In the genomic region with DNA sequence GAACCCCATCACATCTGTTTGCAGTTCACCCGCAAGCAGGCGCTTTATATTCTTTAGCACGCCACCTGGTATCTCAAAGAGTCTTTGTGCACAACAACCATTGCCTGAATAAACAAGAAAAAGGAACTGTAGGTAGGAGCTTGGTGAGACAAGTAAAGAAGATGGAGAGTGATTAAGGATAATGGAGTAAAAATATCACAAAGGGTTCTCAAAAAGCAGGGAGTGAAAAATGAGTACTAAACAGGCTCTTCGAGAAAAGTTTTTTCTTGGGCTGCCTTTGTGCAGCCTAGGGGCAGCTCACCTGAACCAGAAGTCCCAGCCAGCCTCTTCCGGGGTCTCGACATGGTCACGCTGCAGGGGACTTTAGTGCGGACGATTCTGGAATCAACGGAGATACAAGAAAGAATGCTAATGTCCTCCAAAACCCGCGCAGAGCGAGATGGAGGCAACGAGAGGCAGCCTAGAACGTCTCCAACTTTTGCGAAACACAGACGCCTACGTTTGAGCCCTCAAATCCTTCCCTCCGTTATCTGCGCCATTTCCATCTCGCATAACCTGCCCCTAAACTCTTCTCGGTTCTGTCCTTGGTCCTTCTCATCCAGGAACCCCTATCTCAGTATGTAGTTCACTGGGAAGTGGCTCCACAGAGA, we compare ENCODE assay signal across 8 cellular contexts. TPM values are rescaled to one million over a fixed set of nuclear protein-coding genes. Genes with fewer than 3 reads are reported as not detected.
A peak's percentile ranks its signal among the peaks of the same experiment; 100 is the strongest.
DNase-seq lines count a peak whose midpoint lies in the region; ATAC-seq, FAIRE-seq and TF ChIP-seq lines count a peak whose summit lies in the region.

No MANE protein-coding gene starts in this region.

- H3K36me3 Mint-ChIP-seq in activated T-helper 1 cell treated with anti-CD3 and anti-CD28 coated beads, Interleukin-12 subunit alpha, Interleukin-12 subunit beta, Interleukin-2, Interleukin-4 antibody, amounts not matched to agents 30 ng/mL and 10 ng/mL and 1 ng/mL, durations not matched to agents 14 hours and 24 hours and 36 hours (ENCODE audit: low read depth): peaks cover 19% of the 10 kb centered on the region

- no peaks in the 10 kb centered on the region for H3K9me3 ChIP-seq in psoas muscle

- TF ChIP-seq CTCF in LNCaP clone FGC (IDR thresholded peaks at IDR 0.05; ENCODE audit: control insufficient read depth, extremely low read depth, insufficient read depth): no peak
- TF ChIP-seq CTCF in psoas muscle (IDR thresholded peaks at IDR 0.05): no peak

- no peaks in the 10 kb centered on the region for H3K27me3 Mint-ChIP-seq in activated T-helper 1 cell treated with anti-CD3 and anti-CD28 coated beads, Interleukin-12 subunit alpha, Interleukin-12 subunit beta, Interleukin-2, Interleukin-4 antibody, amounts not matched to agents 30 ng/mL and 10 ng/mL and 1 ng/mL, durations not matched to agents 14 hours and 24 hours and 36 hours (ENCODE audit: insufficient read depth)

- no peak for DNase-seq in H54 (ENCODE audit: insufficient read length, low spot score)
- DNase-seq in LNCaP clone FGC (ENCODE audit: low read depth): no peak
- DNase-seq in activated T-helper 1 cell treated with anti-CD3 and anti-CD28 coated beads, Interleukin-12 subunit alpha, Interleukin-12 subunit beta, Interleukin-2, Interleukin-4 antibody, amounts not matched to agents 30 ng/mL and 10 ng/mL and 1 ng/mL, durations not matched to agents 14 hours and 24 hours and 36 hours (ENCODE audit: low spot score): no peak
- peak in 26 of 42 donors; percentile 13 to 67 (median 42) for DNase-seq in head of caudate nucleus
- no peak for DNase-seq in psoas muscle
- no peak for DNase-seq in globus pallidus (ENCODE audit: low spot score)
- no peak for DNase-seq in SKM-1 treated with dmso at 0.1 percent for 144 hours (lab: John Stamatoyannopoulos, UW; ENCODE audit: unreplicated experiment)

- H3K27ac Mint-ChIP-seq in activated T-helper 1 cell treated with anti-CD3 and anti-CD28 coated beads, Interleukin-12 subunit alpha, Interleukin-12 subunit beta, Interleukin-2, Interleukin-4 antibody, amounts not matched to agents 30 ng/mL and 10 ng/mL and 1 ng/mL, durations not matched to agents 14 hours and 24 hours and 36 hours: peak overlapping the region; percentile 86

- H3K27ac ChIP-seq in psoas muscle: peak overlapping the region; percentile 53

- H3K27me3 ChIP-seq in psoas muscle (ENCODE audit: insufficient read depth in 3 of 3, low read length in 2 of 3): no peaks in the 10 kb centered on the region

- peaks cover 7 to 55% of the 10 kb centered on the region in 2 donors for H3K36me3 ChIP-seq in psoas muscle (ENCODE audit: insufficient read depth in 1 of 2, low read depth in 1 of 2)

- peak overlapping the region; percentile 94 for H3K4me3 Mint-ChIP-seq in activated T-helper 1 cell treated with anti-CD3 and anti-CD28 coated beads, Interleukin-12 subunit alpha, Interleukin-12 subunit beta, Interleukin-2, Interleukin-4 antibody, amounts not matched to agents 30 ng/mL and 10 ng/mL and 1 ng/mL, durations not matched to agents 14 hours and 24 hours and 36 hours

- peak; percentile 23 for FAIRE-seq in H54 (lab: Jason Lieb, UNC)

- peak overlapping the region; percentile 93 for H3K4me3 ChIP-seq in GM08714 (ENCODE audit: low read length)
- H3K4me3 ChIP-seq in LNCaP clone FGC (ENCODE audit: low read depth, low read length): peak overlapping the region; percentile 98
- H3K4me3 ChIP-seq in psoas muscle: peak overlapping the region; percentile 96

- WGBS in psoas muscle, 3 donors: 2 to 4% (median 3%) methylated on average over 22 of the region's 22 CpGs

- H3K9me3 Mint-ChIP-seq in activated T-helper 1 cell treated with anti-CD3 and anti-CD28 coated beads, Interleukin-12 subunit alpha, Interleukin-12 subunit beta, Interleukin-2, Interleukin-4 antibody, amounts not matched to agents 30 ng/mL and 10 ng/mL and 1 ng/mL, durations not matched to agents 14 hours and 24 hours and 36 hours: no peaks in the 10 kb centered on the region

- peaks cover 24% of the 10 kb centered on the region for H3K4me1 ChIP-seq in psoas muscle

- TF ChIP-seq POLR2A in H54 (IDR thresholded peaks at IDR 0.05; ENCODE audit: low read depth, low read length): no peak

- intact Hi-C loops in activated T-helper 1 cell treated with anti-CD3 and anti-CD28 coated beads, Interleukin-12 subunit alpha, Interleukin-12 subunit beta, Interleukin-2, Interleukin-4 antibody, amounts not matched to agents 30 ng/mL and 10 ng/mL and 1 ng/mL, durations not matched to agents 14 hours and 24 hours and 36 hours (cut with micrococcal nuclease): loop anchor here (1.0 to 5.0 kb wide), 8 partner anchors 23 to 324 kb away; partner anchors contain the start of genes B3GAT1, GLB1L2, JAM3 and VPS26B
- intact Hi-C loops in head of caudate nucleus (cut with DNase I) (no loop called here), psoas muscle (cut with DNase I) (no loop called here)

- ATAC-seq in psoas muscle: peak in 3 of 4 donors; percentile 2 to 35 (median 23)

- H3K4me1 Mint-ChIP-seq in activated T-helper 1 cell treated with anti-CD3 and anti-CD28 coated beads, Interleukin-12 subunit alpha, Interleukin-12 subunit beta, Interleukin-2, Interleukin-4 antibody, amounts not matched to agents 30 ng/mL and 10 ng/mL and 1 ng/mL, durations not matched to agents 14 hours and 24 hours and 36 hours (ENCODE audit: low read depth): peaks cover 47% of the 10 kb centered on the region

RNA-seq across cellular contexts. Expression of gene THYN1, which starts 0.5 kb away (rescaled TPM):
- total RNA-seq in activated T-helper 1 cell treated with anti-CD3 and anti-CD28 coated beads, Interleukin-12 subunit alpha, Interleukin-12 subunit beta, Interleukin-2, Interleukin-4 antibody, amounts not matched to agents 30 ng/mL and 10 ng/mL and 1 ng/mL, durations not matched to agents 14 hours and 24 hours and 36 hours: 55.0 and 58.8 TPM in 2 replicates
- total RNA-seq in psoas muscle: 10 to 100 TPM; 14.9 to 31.6 (median 16.8) TPM
- polyA plus RNA-seq in psoas muscle: 10 to 100 TPM; 20.4 to 33.5 (median 26.9) TPM

RNA-seq across cellular contexts. Expression of gene ACAD8, which starts 0.7 kb away (rescaled TPM):
- 25.6 and 26.2 TPM in 2 replicates for total RNA-seq in activated T-helper 1 cell treated with anti-CD3 and anti-CD28 coated beads, Interleukin-12 subunit alpha, Interleukin-12 subunit beta, Interleukin-2, Interleukin-4 antibody, amounts not matched to agents 30 ng/mL and 10 ng/mL and 1 ng/mL, durations not matched to agents 14 hours and 24 hours and 36 hours
- total RNA-seq in psoas muscle: 10 to 100 TPM; 22.9 to 33.9 (median 30.1) TPM
- polyA plus RNA-seq in psoas muscle: 10 to 100 TPM; 20.4 to 34.6 (median 28.2) TPM

RNA-seq across cellular contexts. Expression of gene GLB1L3, which starts 23.5 kb away (rescaled TPM):
- total RNA-seq in activated T-helper 1 cell treated with anti-CD3 and anti-CD28 coated beads, Interleukin-12 subunit alpha, Interleukin-12 subunit beta, Interleukin-2, Interleukin-4 antibody, amounts not matched to agents 30 ng/mL and 10 ng/mL and 1 ng/mL, durations not matched to agents 14 hours and 24 hours and 36 hours: 14.6 and 16.1 TPM in 2 replicates
- total RNA-seq in psoas muscle: not detected
- polyA plus RNA-seq in psoas muscle: not detected

RNA-seq across cellular contexts. Expression of gene VPS26B, which starts 28.2 kb away (rescaled TPM):
- 43.0 and 43.2 TPM in 2 replicates for total RNA-seq in activated T-helper 1 cell treated with anti-CD3 and anti-CD28 coated beads, Interleukin-12 subunit alpha, Interleukin-12 subunit beta, Interleukin-2, Interleukin-4 antibody, amounts not matched to agents 30 ng/mL and 10 ng/mL and 1 ng/mL, durations not matched to agents 14 hours and 24 hours and 36 hours
- 10 to 100 TPM; 12.2 to 21.8 (median 18.5) TPM for total RNA-seq in psoas muscle
- polyA plus RNA-seq in psoas muscle: 10 to 100 TPM; 14.0 to 34.8 (median 22.7) TPM

RNA-seq across cellular contexts. Expression of gene NCAPD3, which starts 28.9 kb away (rescaled TPM):
- 103 and 107 TPM in 2 replicates for total RNA-seq in activated T-helper 1 cell treated with anti-CD3 and anti-CD28 coated beads, Interleukin-12 subunit alpha, Interleukin-12 subunit beta, Interleukin-2, Interleukin-4 antibody, amounts not matched to agents 30 ng/mL and 10 ng/mL and 1 ng/mL, durations not matched to agents 14 hours and 24 hours and 36 hours
- total RNA-seq in psoas muscle: 1 to 10 TPM; 5.3 to 7.6 (median 5.7) TPM
- 1 to 10 TPM; 2.8 to 8.7 (median 3.0) TPM for polyA plus RNA-seq in psoas muscle

Comparison
In these comparisons a context has a peak if more than half of its experiments do, and no peak if none do; other contexts are left out.
1. DNase-seq: peak in head of caudate nucleus (26 of 42); none in H54 (single experiment), LNCaP clone FGC (single experiment), activated T-helper 1 cell treated with anti-CD3 and anti-CD28 coated beads, Interleukin-12 subunit alpha, Interleukin-12 subunit beta, Interleukin-2, Interleukin-4 antibody, amounts not matched to agents 30 ng/mL and 10 ng/mL and 1 ng/mL, durations not matched to agents 14 hours and 24 hours and 36 hours (single experiment), psoas muscle (0 of 2), globus pallidus (single experiment) and SKM-1 treated with dmso at 0.1 percent for 144 hours (single experiment).
2. RNA of gene GLB1L3, which starts 23.5 kb away (total RNA-seq): 14.6 to 16.1 TPM in activated T-helper 1 cell treated with anti-CD3 and anti-CD28 coated beads, Interleukin-12 subunit alpha, Interleukin-12 subunit beta, Interleukin-2, Interleukin-4 antibody, amounts not matched to agents 30 ng/mL and 10 ng/mL and 1 ng/mL, durations not matched to agents 14 hours and 24 hours and 36 hours; not detected in psoas muscle; every median in the first group is over 10 times any median in the second.
3. Peak in every context shown above with its lines, with median percentiles within 50 percentile points of each other: H3K4me3 ChIP-seq.